8 cellular contexts compared by ENCODE assay signal in the genomic region with DNA sequence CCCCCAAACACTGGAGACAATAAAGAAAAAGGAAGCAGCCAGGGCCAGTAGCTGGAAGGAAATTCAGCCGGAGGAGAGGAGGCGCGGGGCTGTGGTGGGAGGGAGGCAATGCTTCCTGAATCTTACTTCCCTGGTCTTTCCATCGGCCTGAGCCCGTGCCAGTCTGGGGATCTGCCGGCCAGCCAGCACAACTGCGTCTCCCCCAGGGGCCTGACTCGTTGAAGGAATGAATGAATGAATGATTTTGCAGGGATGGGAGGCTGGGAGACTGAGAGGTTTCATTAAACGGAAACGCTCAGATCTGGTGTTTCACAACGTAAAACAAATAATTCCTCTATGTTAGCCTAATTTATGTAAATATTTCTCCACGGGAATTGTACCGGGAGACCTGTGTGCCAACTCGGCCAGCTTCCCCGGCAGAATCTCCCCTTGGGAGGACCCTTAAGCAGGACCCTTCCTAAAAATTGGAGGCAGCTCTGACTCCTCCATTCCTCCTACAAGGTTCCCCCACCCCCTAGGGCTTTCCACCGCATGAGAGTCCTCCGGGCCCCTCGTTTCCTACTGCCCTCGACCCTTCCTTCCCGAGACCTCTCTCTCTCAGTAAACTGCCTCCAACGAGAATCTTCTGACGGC. TPM values are rescaled to one million over a fixed set of nuclear protein-coding genes. Genes with fewer than 3 reads are reported as not detected.
DNase-seq lines count a peak whose midpoint lies in the region; ATAC-seq and TF ChIP-seq lines count a peak whose summit lies in the region.

No MANE protein-coding gene starts in this region.

- peaks cover 25% of the 10 kb centered on the region for H3K4me1 Mint-ChIP-seq in CD8-positive, alpha-beta T cell (ENCODE audit: low read depth)
- peaks cover 41% of the 10 kb centered on the region for H3K4me1 Mint-ChIP-seq in osteocyte (ENCODE audit: unreplicated experiment)

- no peaks in the 10 kb centered on the region for H3K36me3 Mint-ChIP-seq in CD8-positive, alpha-beta T cell
- H3K36me3 Mint-ChIP-seq in osteocyte (ENCODE audit: unreplicated experiment) = peaks cover 2% of the 10 kb centered on the region

- H3K4me1 ChIP-seq in CD8-positive, alpha-beta T cell (ENCODE audit: insufficient read depth, low read length) = peaks cover 11% of the 10 kb centered on the region
- H3K4me1 ChIP-seq in OCI-LY1 (ENCODE audit: insufficient read depth, low read length, severe bottlenecking) = no peaks in the 10 kb centered on the region

- H3K9me2 ChIP-seq in OCI-LY1 (ENCODE audit: low read depth, low read length) = no peaks in the 10 kb centered on the region

- no peaks in the 10 kb centered on the region for H3K27me3 ChIP-seq in CD8-positive, alpha-beta T cell (ENCODE audit: insufficient read depth, low read length)
- peaks cover 16% of the 10 kb centered on the region; the same call in 1 of the 2 replicates for H3K27me3 ChIP-seq in OCI-LY1 (ENCODE audit: insufficient read depth, low read length)

- H3K9me3 ChIP-seq in CD8-positive, alpha-beta T cell (ENCODE audit: low read length) = no peaks in the 10 kb centered on the region
- no peaks in the 10 kb centered on the region for H3K9me3 ChIP-seq in OCI-LY1 (ENCODE audit: low read length)

- peak overlapping the region; percentile 45 for H3K4me3 ChIP-seq in CD8-positive, alpha-beta T cell (ENCODE audit: low read depth, low read length)
- H3K4me3 ChIP-seq in OCI-LY1 (ENCODE audit: low read depth, low read length, poor library complexity, severe bottlenecking) (no peak overlapping the region), epithelial cell of esophagus (ENCODE audit: low read length) (peak overlapping the region; percentile 59), lower leg skin (ENCODE audit: low read depth, poor library complexity, severe bottlenecking) (no peak overlapping the region)

- no peaks in the 10 kb centered on the region for H3K36me3 ChIP-seq in CD8-positive, alpha-beta T cell (ENCODE audit: insufficient read depth, low read length)
- H3K36me3 ChIP-seq in OCI-LY1 (ENCODE audit: insufficient read depth, low read length) = no peaks in the 10 kb centered on the region

- H3F3A ChIP-seq in OCI-LY1 (ENCODE audit: insufficient read depth, low read length) = no peaks in the 10 kb centered on the region

- H3K9ac ChIP-seq in OCI-LY1 (ENCODE audit: low read length) = no peak overlapping the region

- no peak overlapping the region for H3K27ac ChIP-seq in CD8-positive, alpha-beta T cell (ENCODE audit: low read depth, low read length)
- no peak overlapping the region for H3K27ac ChIP-seq in OCI-LY1 (ENCODE audit: low read depth, low read length, poor library complexity, severe bottlenecking)

- peak overlapping the region; percentile 56; the same call in 1 of the 2 replicates for H3K4me2 ChIP-seq in OCI-LY1 (ENCODE audit: low read length)

- H2AFZ ChIP-seq in OCI-LY1 (ENCODE audit: low read length) = no peak overlapping the region

- H3K9me3 Mint-ChIP-seq in CD8-positive, alpha-beta T cell = no peaks in the 10 kb centered on the region
- H3K9me3 Mint-ChIP-seq in osteocyte (ENCODE audit: unreplicated experiment) = no peaks in the 10 kb centered on the region

- 37 to 39% methylated on average over 22 of the region's 22 CpGs for WGBS in lower leg skin, 2 donors

- H3K79me2 ChIP-seq in OCI-LY1 (ENCODE audit: insufficient read depth, low read length) = no peaks in the 10 kb centered on the region

- no peak overlapping the region for H3K27ac Mint-ChIP-seq in CD8-positive, alpha-beta T cell
- H3K27ac Mint-ChIP-seq in osteocyte (ENCODE audit: unreplicated experiment) = no peak overlapping the region

- no peak for ATAC-seq in CD8-positive, alpha-beta T cell
- ATAC-seq in GM21515 (IDR thresholded peaks at IDR 0.05; ENCODE audit: unreplicated experiment) = no peak

- DNase-seq in CD8-positive, alpha-beta T cell = no peak
- DNase-seq in epithelial cell of esophagus (ENCODE audit: low read depth) (no peak), osteocyte (ENCODE audit: extremely low spot score, unreplicated experiment) (no peak), lower leg skin (ENCODE audit: low spot score in 2 of 2) (no peak), T1000 (lab: John Stamatoyannopoulos, UW) (no peak), DMS153 (lab: John Stamatoyannopoulos, UW) (no peak)

- POLR2A ChIA-PET in CD8-positive, alpha-beta T cell (lab: Charles Lee) = interaction anchor here (1.6 kb wide), 1 partner anchor 10 kb away, joined by 5 read pairs; no protein-coding TSS in a partner anchor

- no peak for TF ChIP-seq POLR2A in lower leg skin (IDR thresholded peaks at IDR 0.05)

- intact Hi-C loops in CD8-positive, alpha-beta T cell (cut with DNase I, micrococcal nuclease) = loop anchor here (1.0 to 10.0 kb wide), 7 partner anchors 41 to 451 kb away; a partner anchor contains a TSS
- intact Hi-C loops in lower leg skin (cut with DNase I; ENCODE audit: low total_unique reads) = no loop called here

- no peak for TF ChIP-seq CTCF in CD8-positive, alpha-beta T cell (IDR thresholded peaks at IDR 0.05)
- TF ChIP-seq CTCF in OCI-LY1 (IDR thresholded peaks at IDR 0.05; ENCODE audit: low read length) = no peak
- TF ChIP-seq CTCF in epithelial cell of esophagus (IDR thresholded peaks at IDR 0.05; ENCODE audit: insufficient read depth, low read depth, low read length, missing control alignments) = no peak
- no peak for TF ChIP-seq CTCF in osteocyte (IDR thresholded peaks at IDR 0.05)
- no peak for TF ChIP-seq CTCF in lower leg skin (IDR thresholded peaks at IDR 0.05)

- peak overlapping the region; percentile 80 for H3K4me3 Mint-ChIP-seq in CD8-positive, alpha-beta T cell
- H3K4me3 Mint-ChIP-seq in osteocyte (ENCODE audit: unreplicated experiment) = peak overlapping the region; percentile 78

- no peaks in the 10 kb centered on the region for H4K20me1 ChIP-seq in OCI-LY1 (ENCODE audit: insufficient read depth, low read length)

- peaks cover 3% of the 10 kb centered on the region for H3K27me3 Mint-ChIP-seq in CD8-positive, alpha-beta T cell (ENCODE audit: low read depth)
- H3K27me3 Mint-ChIP-seq in osteocyte (ENCODE audit: unreplicated experiment) = no peaks in the 10 kb centered on the region

- CTCF ChIA-PET in CD8-positive, alpha-beta T cell (lab: Charles Lee) = interaction anchor here (0.6 to 5.6 kb wide), 4 partner anchors 9 to 305 kb away, joined by 4 to 29 read pairs (median 7); no protein-coding TSS in a partner anchor

RNA-seq across cellular contexts. Expression of a gene that starts 1.3 kb away (rescaled TPM):
- total RNA-seq in CD8-positive, alpha-beta T cell = 1 to 10 TPM; 8.5 to 9.1 TPM
- total RNA-seq in osteocyte (24.4 and 29.0 TPM in 2 replicates), lower leg skin (100 to 1,000 TPM; 190 to 308 (median 224) TPM)

RNA-seq across cellular contexts. Expression of a gene that starts 42.0 kb away (rescaled TPM):
- total RNA-seq in CD8-positive, alpha-beta T cell = 10 to 100 TPM; 10.6 to 11.5 TPM
- total RNA-seq in osteocyte = 31.1 and 35.9 TPM in 2 replicates
- 10 to 100 TPM; 19.8 to 36.7 (median 26.1) TPM for total RNA-seq in lower leg skin

Comparison
In these comparisons a context has a peak if more than half of its experiments do, and no peak if none do; other contexts are left out.
1. H3K4me3 ChIP-seq: peak in CD8-positive, alpha-beta T cell (single experiment) and epithelial cell of esophagus (single experiment); none in OCI-LY1 (single experiment) and lower leg skin (single experiment).